20 cellular contexts compared by ENCODE assay signal in genomic region chr1:191350938-191351337, GRCh38.
DNase-seq lines count a peak whose midpoint lies in the region; ATAC-seq and TF ChIP-seq lines count a peak whose summit lies in the region.
"Had no signal": no experiment of that assay in that cellular context is flagged by ENCODE, and none has a peak within 500 bp of the region (broad histone marks: within the 10 kb centered on the region; RNA-seq: fewer than 3 reads in every experiment).

No MANE protein-coding gene starts in this region.

- no peak for TF ChIP-seq CTCF in DND-41 (IDR thresholded peaks at IDR 0.05; ENCODE audit: borderline replicate concordance, extremely low read depth, low read length, poor library complexity, severe bottlenecking)

- H3K9me3 ChIP-seq in DND-41 (ENCODE audit: insufficient read depth, low read length, severe bottlenecking): no peaks in the 10 kb centered on the region
- H3K9me3 ChIP-seq: Peyer's patch had no signal

- no peaks in the 10 kb centered on the region for H3K4me1 ChIP-seq in DND-41 (ENCODE audit: insufficient read depth, low read length)
- H3K4me1 ChIP-seq: Peyer's patch, SJSA1 had no signal

- no peaks in the 10 kb centered on the region for H3K27me3 ChIP-seq in DND-41 (ENCODE audit: insufficient read depth, low read length, poor library complexity)
- H3K27me3 ChIP-seq: Peyer's patch, SJSA1 had no signal

- no peak for ATAC-seq in DND-41 (ENCODE audit: insufficient read depth, low read depth)
- ATAC-seq: GM12878, HCT116, T-helper 17 cell had no signal

- H3K79me2 ChIP-seq in DND-41 (ENCODE audit: insufficient read depth, low read length): no peaks in the 10 kb centered on the region

- CTCF ChIA-PET in HEK293T (lab: Yijun Ruan, JAX): no interaction called here

- no peaks in the 10 kb centered on the region for H3K36me3 ChIP-seq in DND-41 (ENCODE audit: insufficient read depth, low read length)
- H3K36me3 ChIP-seq: Peyer's patch, SJSA1 had no signal

- H3K27ac ChIP-seq in DND-41 (ENCODE audit: low read length): no peak overlapping the region
- H3K27ac ChIP-seq: Peyer's patch, SJSA1 had no signal

- no peak overlapping the region for H3K4me2 ChIP-seq in DND-41 (ENCODE audit: insufficient read depth, low read length)

- H4K20me1 ChIP-seq in DND-41 (ENCODE audit: insufficient read depth, low read length): no peaks in the 10 kb centered on the region

- H3K4me3 ChIP-seq in DND-41 (ENCODE audit: low read depth in 1 of 2, low read length in 2 of 2): no peak overlapping the region
- H3K4me3 ChIP-seq: GM12878, Peyer's patch, SJSA1 had no signal

- POLR2A ChIA-PET in HEK293T (lab: Yijun Ruan, JAX): no interaction called here

- DNase-seq in DND-41 (no peak), NCI-H1105 (lab: John Stamatoyannopoulos, UW) (peak; percentile 69), NCI-H2227 (lab: John Stamatoyannopoulos, UW; ENCODE audit: unreplicated experiment) (peak; percentile 88), cerebellum (ENCODE audit: low spot score) (peak; percentile 0), epidermal melanocyte (ENCODE audit: insufficient read length, low spot score) (no peak), HEK293T (ENCODE audit: extremely low spot score) (no peak)
- no peak for DNase-seq in stimulated activated CD4-positive, alpha-beta T cell treated with anti-CD3 and anti-CD28 coated beads, Interleukin-15, amount 100 ng/mL, for 24 hours
- DNase-seq: ACHN; C1 segment of cervical spinal cord; CD8-positive, alpha-beta memory T cell; GF-D8; MM.1S; NCI-H1092 treated with DMSO at 0.1 percent for 48 hours; NCI-H187 treated with DMSO at 0.1 percent for 48 hours; NCI-H526; Peyer's patch; T-helper 17 cell had no signal

- H3K9ac ChIP-seq in DND-41 (ENCODE audit: low read depth, low read length): no peak overlapping the region

- 0 out of 2 replicates have a peak overlapping the region, but pooled peaks have one; percentile 50 for H2AFZ ChIP-seq in DND-41 (ENCODE audit: low read depth, low read length)

TF ChIP-seq in HEK293T, 16 proteins besides CTCF, POLR2A, EP300 and RAD21:
- TF ChIP-seq PKNOX1 (IDR thresholded peaks at IDR 0.05) (no peak), SUZ12 (IDR thresholded peaks at IDR 0.05) (no peak), LEF1 (IDR thresholded peaks at IDR 0.05; ENCODE audit: borderline replicate concordance) (no peak), FOXA1 (IDR thresholded peaks at IDR 0.05) (no peak), FOXK2 (IDR thresholded peaks at IDR 0.05) (no peak), ELF4 (IDR thresholded peaks at IDR 0.05) (no peak), CTBP1 (IDR thresholded peaks at IDR 0.05; ENCODE audit: borderline replicate concordance) (no peak)

Comparison
In these comparisons a context has a peak if more than half of its experiments do, and no peak if none do; other contexts are left out.
1. DNase-seq: peak in NCI-H1105 (single experiment), NCI-H2227 (single experiment) and cerebellum (single experiment); none in DND-41 (single experiment), epidermal melanocyte (single experiment), HEK293T (single experiment) and stimulated activated CD4-positive, alpha-beta T cell treated with anti-CD3 and anti-CD28 coated beads, Interleukin-15, amount 100 ng/mL, for 24 hours (single experiment).